Comparison of ENCODE assay signal across 8 cellular contexts in genomic region chr15:45457641-45458539, GRCh38.
A peak's percentile ranks its signal among the peaks of the same experiment; 100 is the strongest.
DNase-seq lines count a peak whose midpoint lies in the region; ATAC-seq and TF ChIP-seq lines count a peak whose summit lies in the region.

No MANE protein-coding gene starts in this region.

- H3K4me1 ChIP-seq in GM23338 (ENCODE audit: insufficient read depth), result peaks cover 5% of the 10 kb centered on the region; the same call in 1 of the 2 replicates
- H3K4me1 ChIP-seq in gastroesophageal sphincter, result peaks cover 0 to 16% (median 0%) of the 10 kb centered on the region in 3 donors
- peaks cover 7% of the 10 kb centered on the region for H3K4me1 ChIP-seq in thymus (ENCODE audit: control insufficient read depth, insufficient read depth, low read length)

- TF ChIP-seq POLR2A in gastroesophageal sphincter (IDR thresholded peaks at IDR 0.05), result no peak

- peak; percentile 82 for ATAC-seq in GM23338
- ATAC-seq in gastroesophageal sphincter, result peak; percentile 82

- H3K36me3 Mint-ChIP-seq in GM23338 (ENCODE audit: low read depth), result 0 out of 3 replicates have a peak, but pooled peaks cover 2% of the 10 kb centered on the region

- H3K27ac ChIP-seq in GM23338 (ENCODE audit: low read depth) (no peak overlapping the region), gastroesophageal sphincter (peak overlapping the region; percentile 64 to 82 (median 80)), thymus (ENCODE audit: low read depth) (peak overlapping the region; percentile 55)

- H2AFZ ChIP-seq in GM23338, result no peak overlapping the region

- no peak for TF ChIP-seq EP300 in gastroesophageal sphincter (IDR thresholded peaks at IDR 0.05)

- H3K79me2 ChIP-seq in GM23338 (replicated peaks; ENCODE audit: insufficient read depth), result no peaks in the 10 kb centered on the region

- H3K4me2 ChIP-seq in GM23338, result peak overlapping the region; percentile 19

- 0 to 2% methylated on average over 17 of the region's 17 CpGs for WGBS in gastroesophageal sphincter (ENCODE audit: low coverage in 1 of 2), 2 donors
- 2% methylated on average over 17 of the region's 17 CpGs for WGBS in thymus

- H3K27me3 ChIP-seq in GM23338 (ENCODE audit: insufficient read depth) (peaks cover 30% of the 10 kb centered on the region), gastroesophageal sphincter (no peaks in the 10 kb centered on the region), thymus (ENCODE audit: control insufficient read depth, insufficient read depth) (no peaks in the 10 kb centered on the region)

- TF ChIP-seq CTCF in GM23338 (conservative IDR thresholded peaks at IDR 0.05; ENCODE audit: low read depth in 2 of 2) (peak; percentile 85 to 88), LNCaP clone FGC (IDR thresholded peaks at IDR 0.05; ENCODE audit: control insufficient read depth, extremely low read depth, insufficient read depth) (peak; percentile 79), gastroesophageal sphincter (IDR thresholded peaks at IDR 0.05) (peak; percentile 75 to 82 (median 78))

- H3K27me3 Mint-ChIP-seq in GM23338 (ENCODE audit: insufficient read depth, low read depth, poor library complexity), result peaks cover 22% of the 10 kb centered on the region

- H3K9me3 ChIP-seq in gastroesophageal sphincter (no peaks in the 10 kb centered on the region), thymus (ENCODE audit: control insufficient read depth) (no peaks in the 10 kb centered on the region)

- peaks cover 9% of the 10 kb centered on the region; the same call in 1 of the 2 replicates for H4K20me1 ChIP-seq in GM23338 (replicated peaks; ENCODE audit: insufficient read depth)

- peak overlapping the region; percentile 54; the same call in 2 of the 3 replicates for H3K4me3 Mint-ChIP-seq in GM23338

- no peaks in the 10 kb centered on the region for H3F3A ChIP-seq in GM23338 (replicated peaks; ENCODE audit: low read depth)

- peaks cover 12% of the 10 kb centered on the region; the same call in 2 of the 3 replicates for H3K4me1 Mint-ChIP-seq in GM23338

- no peaks in the 10 kb centered on the region for H3K9me2 ChIP-seq in GM23338 (ENCODE audit: insufficient read depth)

- H3K4me3 ChIP-seq in GM23338, result peak overlapping the region; percentile 9; the same call in 1 of the 2 replicates
- peak overlapping the region; percentile 40 for H3K4me3 ChIP-seq in LNCaP clone FGC (ENCODE audit: low read depth, low read length)
- peak overlapping the region; percentile 50 to 67 for H3K4me3 ChIP-seq in gastroesophageal sphincter
- peak overlapping the region; percentile 58 for H3K4me3 ChIP-seq in thymus (ENCODE audit: low read length)

- peaks cover 14% of the 10 kb centered on the region for H3K9me3 Mint-ChIP-seq in GM23338

- peak; percentile 86 for DNase-seq in DMS53 (lab: John Stamatoyannopoulos, UW)
- DNase-seq in GM23338 (ENCODE audit: low spot score), result peak; percentile 92
- DNase-seq in LNCaP clone FGC (ENCODE audit: low read depth), result peak; percentile 54
- peak; percentile 74 to 81 for DNase-seq in SHP77 (lab: John Stamatoyannopoulos, UW)
- DNase-seq in activated naive CD4-positive, alpha-beta T cell (lab: John Stamatoyannopoulos, UW), result peak; percentile 17 to 61 (median 46)
- DNase-seq in occipital lobe (lab: John Stamatoyannopoulos, UW), result peak; percentile 32

- H3K36me3 ChIP-seq in GM23338 (ENCODE audit: insufficient read depth) (no peaks in the 10 kb centered on the region), gastroesophageal sphincter (no peaks in the 10 kb centered on the region), thymus (ENCODE audit: control insufficient read depth, insufficient read depth) (no peaks in the 10 kb centered on the region)

- H3K27ac Mint-ChIP-seq in GM23338, result peak overlapping the region; percentile 68; the same call in 1 of the 2 replicates

TF ChIP-seq in GM23338, 12 proteins besides CTCF, POLR2A, EP300 and RAD21 (continues in another document):
- no peak for TF ChIP-seq ZNF462 (CRISPR knock-in tag; IDR thresholded peaks at IDR 0.05)
- TF ChIP-seq POLR2AphosphoS5 (IDR thresholded peaks at IDR 0.05; ENCODE audit: low read depth), result no peak
- TF ChIP-seq CREB1 (CRISPR knock-in tag; IDR thresholded peaks at IDR 0.05; ENCODE audit: low read depth), result no peak
- no peak for TF ChIP-seq JUNB (IDR thresholded peaks at IDR 0.05; ENCODE audit: unreplicated experiment)
- TF ChIP-seq ETS1 (IDR thresholded peaks at IDR 0.05), result no peak
- TF ChIP-seq EZH2 (IDR thresholded peaks at IDR 0.05; ENCODE audit: low read depth, unreplicated experiment), result no peak
- TF ChIP-seq EZH2phosphoT487 (IDR thresholded peaks at IDR 0.05; ENCODE audit: unreplicated experiment), result no peak
- no peak for TF ChIP-seq ZNF331 (CRISPR knock-in tag; IDR thresholded peaks at IDR 0.05; ENCODE audit: low read depth)

Comparison
In these comparisons a context has a peak if more than half of its experiments do, and no peak if none do; other contexts are left out.
1. DNase-seq: peak in every context shown above with its lines; median percentile 92 in GM23338; 86 in DMS53; 78 in SHP77; 54 in LNCaP clone FGC; 46 in activated naive CD4-positive, alpha-beta T cell; 32 in occipital lobe.